ENCODE assay signal across 17 cellular contexts in genomic region chr1:167173516-167174184, GRCh38. TPM values are rescaled to one million over a fixed set of nuclear protein-coding genes. Genes with fewer than 3 reads are reported as not detected.
A peak's percentile ranks its signal among the peaks of the same experiment; 100 is the strongest.
DNase-seq lines count a peak whose midpoint lies in the region; ATAC-seq and TF ChIP-seq lines count a peak whose summit lies in the region.
"Had no signal": no experiment of that assay in that cellular context is flagged by ENCODE, and none has a peak within 500 bp of the region (broad histone marks: within the 10 kb centered on the region; RNA-seq: fewer than 3 reads in every experiment).

No MANE protein-coding gene starts in this region.

- RAD21 ChIA-PET in HCT116 (lab: Charles Lee; ENCODE audit: low non-redundant PET in 1 of 2, low total read pairs in 2 of 2, uncharacterized antibody in 2 of 2, unreplicated experiment in 2 of 2) = interaction anchor here in 1 of 2 experiments (1.4 kb wide), 1 partner anchor 47 kb away, joined by 4 read pairs; the partner anchor contains the start of gene POU2F1

- WGBS in prostate gland = 91% methylated on average over 5 of the region's 5 CpGs

- H3K36me3 Mint-ChIP-seq in T-helper 17 cell (ENCODE audit: low read depth) (peaks cover 7% of the 10 kb centered on the region), Calu3 (ENCODE audit: insufficient read depth, unreplicated experiment) (no peaks in the 10 kb centered on the region)
- H3K36me3 Mint-ChIP-seq: activated naive CD8-positive, alpha-beta T cell treated with anti-CD3 and anti-CD28 coated beads for 36 hours had no signal

- H4K20me1 ChIP-seq in HCT116 (ENCODE audit: insufficient read depth) (no peaks in the 10 kb centered on the region), fibroblast of lung (ENCODE audit: control insufficient read depth, extremely low read depth, insufficient read depth, low read length) (no peaks in the 10 kb centered on the region)

- POLR2A ChIA-PET in HCT116 (lab: Charles Lee) = interaction anchor here (0.6 to 1.8 kb wide), 4 partner anchors 10 to 1537 kb away, joined by 3 to 8 read pairs (median 6); partner anchors contain the start of gene POU2F1

- peaks cover 53% of the 10 kb centered on the region for H3K27me3 Mint-ChIP-seq in T-helper 17 cell
- H3K27me3 Mint-ChIP-seq in Calu3 (ENCODE audit: unreplicated experiment) = no peaks in the 10 kb centered on the region

- CTCF ChIA-PET in HCT116 (lab: Charles Lee) = interaction anchor here (1.0 kb wide), 1 partner anchor 47 kb away, joined by 5 read pairs; the partner anchor contains the start of gene POU2F1
- CTCF ChIA-PET in Calu3 (lab: Charles Lee) = interaction anchor here (0.7 to 0.9 kb wide), 2 partner anchors 11 to 235 kb away, joined by 5 to 6 read pairs; no protein-coding TSS in a partner anchor

- TF ChIP-seq POLR2A in HCT116 (IDR thresholded peaks at IDR 0.05; ENCODE audit: borderline replicate concordance, extremely low read depth, insufficient read depth, insufficient read length) (no peak), prostate gland (IDR thresholded peaks at IDR 0.05) (no peak)

- BruUV-seq in HCT116 (replicated peaks; lab: Mats Ljungman, UMichigan) = TSS peak; percentile 56
- no TSS peak for BruUV-seq in Calu3 (replicated peaks; lab: Mats Ljungman, UMichigan)

- H3K4me3 ChIP-seq in HCT116 (replicated peaks in 1 of 2; ENCODE audit: low read depth in 1 of 2, low read length in 2 of 2) (peak overlapping the region; percentile 2 to 45; a peak in 3 of 4 replicates), fibroblast of lung (replicated peaks in 1 of 4; ENCODE audit: control extremely low read depth in 1 of 4, insufficient read depth in 1 of 4, low read depth in 3 of 4, low read length in 4 of 4) (no peak overlapping the region), skeletal muscle satellite cell (ENCODE audit: low read length) (peak overlapping the region; percentile 28), prostate gland (no peak overlapping the region)
- H3K4me3 ChIP-seq: heart right ventricle had no signal

- DNase-seq in HCT116 (ENCODE audit: low read depth, low spot score) = peak; percentile 60
- no peak for DNase-seq in T-helper 17 cell
- DNase-seq in fibroblast of lung (ENCODE audit: low read depth in 2 of 2) = peak; percentile 38 to 74
- no peak for DNase-seq in Calu3
- DNase-seq in prostate gland (ENCODE audit: low spot score) = no peak
- DNase-seq: activated CD4-positive, alpha-beta T cell treated with anti-CD3 and anti-CD28 coated beads for 48 hours; activated naive CD8-positive, alpha-beta T cell treated with anti-CD3 and anti-CD28 coated beads for 36 hours; activated T-cell treated with anti-CD3 and anti-CD28 coated beads, Interleukin-2, amount 50 U/mL, for 24 hours; erythroblast; heart right ventricle; kidney glomerular epithelial cell; NCI-H2107; substantia nigra had no signal

- H3K27me3 ChIP-seq in HCT116 (ENCODE audit: insufficient read depth, low read length) (no peaks in the 10 kb centered on the region), fibroblast of lung (ENCODE audit: control insufficient read depth, insufficient read depth, low read length) (no peaks in the 10 kb centered on the region), skeletal muscle satellite cell (ENCODE audit: control insufficient read depth, insufficient read depth, low read length) (no peaks in the 10 kb centered on the region), prostate gland (replicated peaks; ENCODE audit: insufficient read depth) (no peaks in the 10 kb centered on the region)

- TF ChIP-seq RAD21 in HCT116 (IDR thresholded peaks at IDR 0.05; ENCODE audit: low read depth) = no peak

- H3K4me1 ChIP-seq in HCT116 (ENCODE audit: control insufficient read depth in 1 of 2, insufficient read depth in 2 of 2, low read length in 2 of 2) (peaks cover 17 to 75% of the 10 kb centered on the region in 2 experiments), fibroblast of lung (ENCODE audit: control insufficient read depth, extremely low read depth, insufficient read depth, low read length) (no peaks in the 10 kb centered on the region), skeletal muscle satellite cell (ENCODE audit: control insufficient read depth, insufficient read depth, low read length) (peaks cover 12% of the 10 kb centered on the region), prostate gland (replicated peaks) (no peaks in the 10 kb centered on the region)
- H3K4me1 ChIP-seq: parathyroid adenoma had no signal

- H3K4me3 Mint-ChIP-seq in T-helper 17 cell (no peak overlapping the region), Calu3 (ENCODE audit: low read depth, unreplicated experiment) (no peak overlapping the region)
- H3K4me3 Mint-ChIP-seq: activated naive CD8-positive, alpha-beta T cell treated with anti-CD3 and anti-CD28 coated beads for 36 hours; activated T-cell treated with anti-CD3 and anti-CD28 coated beads, Interleukin-2, amount 50 U/mL, for 24 hours had no signal

- intact Hi-C loops in HCT116 (cut with micrococcal nuclease) (no loop called here), Calu3 (cut with micrococcal nuclease; ENCODE audit: unreplicated experiment) (no loop called here), prostate gland (cut with DNase I) (no loop called here)

- H3K9ac ChIP-seq in HCT116 (ENCODE audit: low read length) (peak overlapping the region; percentile 11), fibroblast of lung (ENCODE audit: insufficient read depth, low read length) (no peak overlapping the region), skeletal muscle satellite cell (ENCODE audit: low read depth, low read length) (no peak overlapping the region)
- H3K9ac ChIP-seq: parathyroid adenoma had no signal

- H3K27ac Mint-ChIP-seq in T-helper 17 cell = peak overlapping the region; percentile 37
- no peak overlapping the region for H3K27ac Mint-ChIP-seq in Calu3 (ENCODE audit: unreplicated experiment)
- H3K27ac Mint-ChIP-seq: activated naive CD8-positive, alpha-beta T cell treated with anti-CD3 and anti-CD28 coated beads for 36 hours; activated T-cell treated with anti-CD3 and anti-CD28 coated beads, Interleukin-2, amount 50 U/mL, for 24 hours had no signal

- H3K4me1 Mint-ChIP-seq in T-helper 17 cell (no peaks in the 10 kb centered on the region), Calu3 (ENCODE audit: low read depth, unreplicated experiment) (no peaks in the 10 kb centered on the region)
- H3K4me1 Mint-ChIP-seq: activated naive CD8-positive, alpha-beta T cell treated with anti-CD3 and anti-CD28 coated beads for 36 hours had no signal

- H3K36me3 ChIP-seq in HCT116 (ENCODE audit: control insufficient read depth in 1 of 2, insufficient read depth in 2 of 2, low read length in 2 of 2) = no peaks in the 10 kb centered on the region
- no peaks in the 10 kb centered on the region for H3K36me3 ChIP-seq in fibroblast of lung (ENCODE audit: control insufficient read depth, insufficient read depth, low read length)
- no peaks in the 10 kb centered on the region for H3K36me3 ChIP-seq in skeletal muscle satellite cell (ENCODE audit: insufficient read depth, low read length)
- no peaks in the 10 kb centered on the region for H3K36me3 ChIP-seq in prostate gland
- H3K36me3 ChIP-seq: heart right ventricle had no signal

- ATAC-seq in HCT116 = peak; percentile 73
- ATAC-seq in T-helper 17 cell = no peak
- no peak for ATAC-seq in GM18858 (IDR thresholded peaks at IDR 0.05; ENCODE audit: unreplicated experiment)
- no peak for ATAC-seq in GM19023 (IDR thresholded peaks at IDR 0.05; ENCODE audit: unreplicated experiment)
- ATAC-seq: heart right ventricle had no signal

- H3K9me2 ChIP-seq in HCT116 (ENCODE audit: insufficient read depth) = no peaks in the 10 kb centered on the region

- H3K4me2 ChIP-seq in HCT116 (ENCODE audit: low read length) = peak overlapping the region; percentile 71
- H3K4me2 ChIP-seq in fibroblast of lung (ENCODE audit: extremely low read depth, insufficient read depth, low read length) = no peak overlapping the region
- peak overlapping the region; percentile 60 for H3K4me2 ChIP-seq in skeletal muscle satellite cell (ENCODE audit: low read length)

- H3K79me2 ChIP-seq in HCT116 (ENCODE audit: insufficient read depth, low read length) = no peaks in the 10 kb centered on the region
- no peaks in the 10 kb centered on the region for H3K79me2 ChIP-seq in fibroblast of lung (ENCODE audit: control insufficient read depth, insufficient read depth, low read length)
- H3K79me2 ChIP-seq: parathyroid adenoma had no signal

- no peaks in the 10 kb centered on the region for H3K9me3 Mint-ChIP-seq in Calu3 (ENCODE audit: low read depth, unreplicated experiment)
- H3K9me3 Mint-ChIP-seq: activated naive CD8-positive, alpha-beta T cell treated with anti-CD3 and anti-CD28 coated beads for 36 hours; activated T-cell treated with anti-CD3 and anti-CD28 coated beads, Interleukin-2, amount 50 U/mL, for 24 hours had no signal

- TF ChIP-seq CTCF in HCT116 (IDR thresholded peaks at IDR 0.05 in 2 of 3, conservative IDR thresholded peaks at IDR 0.05 in 1 of 3; ENCODE audit: borderline replicate concordance in 1 of 3, insufficient read depth in 1 of 3, low read depth in 2 of 3, low read length in 2 of 3) = no peak
- TF ChIP-seq CTCF in fibroblast of lung (conservative IDR thresholded peaks at IDR 0.05 in 1 of 2, IDR thresholded peaks at IDR 0.05 in 1 of 2; ENCODE audit: low read depth in 1 of 2, low read length in 2 of 2) = no peak
- no peak for TF ChIP-seq CTCF in Calu3 (IDR thresholded peaks at IDR 0.05; ENCODE audit: unreplicated experiment)
- no peak for TF ChIP-seq CTCF in prostate gland (IDR thresholded peaks at IDR 0.05)

- H3K27ac ChIP-seq in HCT116 (ENCODE audit: low read depth, low read length) (peak overlapping the region; percentile 20; the same call in 1 of the 2 replicates), fibroblast of lung (ENCODE audit: insufficient read depth, low read length) (no peak overlapping the region), prostate gland (no peak overlapping the region)
- H3K27ac ChIP-seq: heart right ventricle, parathyroid adenoma had no signal

- H3K9me3 ChIP-seq in HCT116 (ENCODE audit: control insufficient read depth in 1 of 2, insufficient read depth in 1 of 2, low read depth in 1 of 2, low read length in 2 of 2) (no peaks in the 10 kb centered on the region), T-helper 17 cell (ENCODE audit: control insufficient read depth, low read length, poor library complexity, severe bottlenecking) (no peaks in the 10 kb centered on the region), fibroblast of lung (ENCODE audit: control insufficient read depth, insufficient read depth, low read depth, low read length) (no peaks in the 10 kb centered on the region), skeletal muscle satellite cell (replicated peaks; ENCODE audit: low read length) (no peaks in the 10 kb centered on the region), prostate gland (no peaks in the 10 kb centered on the region)
- H3K9me3 ChIP-seq: heart right ventricle had no signal

- H2AFZ ChIP-seq in HCT116 (ENCODE audit: low read depth, low read length, poor library complexity, severe bottlenecking) = peak overlapping the region; percentile 79
- no peak overlapping the region for H2AFZ ChIP-seq in fibroblast of lung (ENCODE audit: low read length)
- H2AFZ ChIP-seq: parathyroid adenoma had no signal

RNA-seq across cellular contexts. Expression of gene POU2F1, which starts 47.0 kb away (rescaled TPM):
- 24.5 TPM for total RNA-seq in HCT116 (2021; ENCODE audit: unreplicated experiment)
- 7.0 and 8.0 TPM in 2 replicates for polyA plus RNA-seq in HCT116 (2012)
- 10 to 100 TPM; 28.7 to 31.2 TPM for total RNA-seq in T-helper 17 cell
- 3.6 and 4.3 TPM in 2 replicates for total RNA-seq in fibroblast of lung
- 3.3 and 3.5 TPM in 2 replicates for polyA plus RNA-seq in fibroblast of lung
- polyA plus RNA-seq in fibroblast of lung (2012) = 1.0 and 1.8 TPM in 2 replicates
- 6.7 and 7.1 TPM in 2 replicates for polyA minus RNA-seq in fibroblast of lung (ENCODE audit: low replicate concordance)
- 4.2 and 6.8 TPM in 2 replicates for total RNA-seq in skeletal muscle satellite cell (2012; rRNA removed)
- total RNA-seq in Calu3 (2022) = 25.3 and 25.4 TPM in 2 replicates
- 10 to 100 TPM; 10.9 to 26.6 TPM for total RNA-seq in prostate gland

Comparison
In these comparisons a context has a peak if more than half of its experiments do, and no peak if none do; other contexts are left out.
1. DNase-seq: peak in HCT116 (single experiment) and fibroblast of lung (2 of 2); none in T-helper 17 cell (0 of 3), Calu3 (single experiment) and prostate gland (single experiment).
2. H3K4me3 ChIP-seq: peak in HCT116 (2 of 2) and skeletal muscle satellite cell (single experiment); none in fibroblast of lung (0 of 4) and prostate gland (0 of 2).